Comparison of ENCODE assay signal across 1 cellular context in the genomic region with DNA sequence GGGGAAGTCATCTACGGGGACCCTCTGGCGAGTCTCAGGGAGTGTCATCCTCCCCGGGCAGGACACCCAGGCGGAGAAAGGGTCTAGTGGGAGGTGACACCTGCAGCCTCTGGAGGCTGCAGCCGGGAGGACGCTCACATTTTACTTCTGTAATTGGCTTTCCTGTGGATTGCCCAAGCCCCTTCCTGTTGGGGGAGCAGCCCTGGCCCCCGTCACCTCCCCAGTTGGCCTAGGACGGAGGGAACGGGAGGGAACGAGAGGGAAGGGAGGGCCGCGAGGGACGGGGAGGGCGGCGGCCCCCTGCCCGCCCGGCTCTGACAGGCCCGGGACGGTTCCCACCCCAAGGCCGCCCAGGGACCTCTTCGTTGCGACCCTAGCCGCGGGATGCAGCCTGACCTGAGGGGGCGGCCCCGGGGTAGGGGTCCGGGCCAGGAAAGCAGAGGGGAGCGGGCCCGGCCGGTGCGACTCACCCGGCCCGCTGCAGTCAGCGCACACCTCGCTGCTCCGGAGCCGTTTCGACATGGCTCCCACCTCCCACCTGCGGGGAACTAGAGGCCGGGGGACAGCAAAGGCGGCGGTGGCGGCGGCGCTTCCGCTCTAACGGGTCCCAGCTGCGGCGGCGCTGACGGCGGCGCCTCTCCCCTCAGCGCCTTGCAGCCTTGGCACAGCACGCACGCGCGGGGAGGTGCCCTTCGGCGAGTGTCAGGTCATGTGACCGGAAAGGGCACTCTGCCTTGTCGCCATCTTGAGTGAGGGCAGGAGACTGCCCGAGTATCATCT.
TF ChIP-seq lines count a peak whose summit lies in the region.

GIT2 (minus strand) TSS at position 666 of the 780 bp plus-strand sequence; CDS start at position 522, 144 bp downstream.

TF ChIP-seq in HEK293, 187 proteins besides CTCF, POLR2A, EP300 and RAD21 (continued from another document):
- TF ChIP-seq, protein P1, sequence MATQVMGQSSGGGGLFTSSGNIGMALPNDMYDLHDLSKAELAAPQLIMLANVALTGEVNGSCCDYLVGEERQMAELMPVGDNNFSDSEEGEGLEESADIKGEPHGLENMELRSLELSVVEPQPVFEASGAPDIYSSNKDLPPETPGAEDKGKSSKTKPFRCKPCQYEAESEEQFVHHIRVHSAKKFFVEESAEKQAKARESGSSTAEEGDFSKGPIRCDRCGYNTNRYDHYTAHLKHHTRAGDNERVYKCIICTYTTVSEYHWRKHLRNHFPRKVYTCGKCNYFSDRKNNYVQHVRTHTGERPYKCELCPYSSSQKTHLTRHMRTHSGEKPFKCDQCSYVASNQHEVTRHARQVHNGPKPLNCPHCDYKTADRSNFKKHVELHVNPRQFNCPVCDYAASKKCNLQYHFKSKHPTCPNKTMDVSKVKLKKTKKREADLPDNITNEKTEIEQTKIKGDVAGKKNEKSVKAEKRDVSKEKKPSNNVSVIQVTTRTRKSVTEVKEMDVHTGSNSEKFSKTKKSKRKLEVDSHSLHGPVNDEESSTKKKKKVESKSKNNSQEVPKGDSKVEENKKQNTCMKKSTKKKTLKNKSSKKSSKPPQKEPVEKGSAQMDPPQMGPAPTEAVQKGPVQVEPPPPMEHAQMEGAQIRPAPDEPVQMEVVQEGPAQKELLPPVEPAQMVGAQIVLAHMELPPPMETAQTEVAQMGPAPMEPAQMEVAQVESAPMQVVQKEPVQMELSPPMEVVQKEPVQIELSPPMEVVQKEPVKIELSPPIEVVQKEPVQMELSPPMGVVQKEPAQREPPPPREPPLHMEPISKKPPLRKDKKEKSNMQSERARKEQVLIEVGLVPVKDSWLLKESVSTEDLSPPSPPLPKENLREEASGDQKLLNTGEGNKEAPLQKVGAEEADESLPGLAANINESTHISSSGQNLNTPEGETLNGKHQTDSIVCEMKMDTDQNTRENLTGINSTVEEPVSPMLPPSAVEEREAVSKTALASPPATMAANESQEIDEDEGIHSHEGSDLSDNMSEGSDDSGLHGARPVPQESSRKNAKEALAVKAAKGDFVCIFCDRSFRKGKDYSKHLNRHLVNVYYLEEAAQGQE (tag by site-specific recombination; IDR thresholded peaks at IDR 0.05), result peak; percentile 57
- TF ChIP-seq, protein P2, sequence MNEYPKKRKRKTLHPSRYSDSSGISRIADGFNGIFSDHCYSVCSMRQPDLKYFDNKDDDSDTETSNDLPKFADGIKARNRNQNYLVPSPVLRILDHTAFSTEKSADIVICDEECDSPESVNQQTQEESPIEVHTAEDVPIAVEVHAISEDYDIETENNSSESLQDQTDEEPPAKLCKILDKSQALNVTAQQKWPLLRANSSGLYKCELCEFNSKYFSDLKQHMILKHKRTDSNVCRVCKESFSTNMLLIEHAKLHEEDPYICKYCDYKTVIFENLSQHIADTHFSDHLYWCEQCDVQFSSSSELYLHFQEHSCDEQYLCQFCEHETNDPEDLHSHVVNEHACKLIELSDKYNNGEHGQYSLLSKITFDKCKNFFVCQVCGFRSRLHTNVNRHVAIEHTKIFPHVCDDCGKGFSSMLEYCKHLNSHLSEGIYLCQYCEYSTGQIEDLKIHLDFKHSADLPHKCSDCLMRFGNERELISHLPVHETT (tag by site-specific recombination; IDR thresholded peaks at IDR 0.05), result no peak
- TF ChIP-seq ZNF558 (tag by site-specific recombination; IDR thresholded peaks at IDR 0.05) (no peak), ZNF16 (tag by site-specific recombination; IDR thresholded peaks at IDR 0.05; ENCODE audit: low read depth) (0 out of 2 replicates have a peak, but pooled peaks have one; percentile 17), GLIS2 (tag by site-specific recombination; IDR thresholded peaks at IDR 0.05) (peak; percentile 87), EGR2 (tag by site-specific recombination; IDR thresholded peaks at IDR 0.05; ENCODE audit: low read depth) (peak; percentile 64), ZFHX2 (tag by site-specific recombination; conservative IDR thresholded peaks at IDR 0.05) (peak; percentile 63), ZNF248 (tag by site-specific recombination; IDR thresholded peaks at IDR 0.05) (no peak), OVOL3 (tag by site-specific recombination; IDR thresholded peaks at IDR 0.05) (peak; percentile 79; the same call in 1 of the 2 replicates), ZBTB20 (tag by site-specific recombination; IDR thresholded peaks at IDR 0.05) (peak; percentile 76; the same call in 1 of the 2 replicates), ZFP37 (tag by site-specific recombination; IDR thresholded peaks at IDR 0.05) (0 out of 2 replicates have a peak, but pooled peaks have one; percentile 32), ZNF433 (tag by site-specific recombination; IDR thresholded peaks at IDR 0.05; ENCODE audit: low read depth) (no peak), ZNF148 (tag by site-specific recombination; IDR thresholded peaks at IDR 0.05; ENCODE audit: borderline replicate concordance) (no peak), REPIN1 (tag by site-specific recombination; IDR thresholded peaks at IDR 0.05; ENCODE audit: low read depth) (peak; percentile 74; the same call in 1 of the 2 replicates), GLI2 (tag by site-specific recombination; IDR thresholded peaks at IDR 0.05; ENCODE audit: borderline replicate concordance, low read depth) (no peak), SP3 (tag by site-specific recombination; IDR thresholded peaks at IDR 0.05) (peak; percentile 63), FEZF1 (tag by site-specific recombination; IDR thresholded peaks at IDR 0.05) (no peak), ZNF501 (tag by site-specific recombination; IDR thresholded peaks at IDR 0.05) (0 out of 2 replicates have a peak, but pooled peaks have one; percentile 72), ZIC2 (tag by site-specific recombination; IDR thresholded peaks at IDR 0.05) (peak; percentile 53), ZNF211 (tag by site-specific recombination; IDR thresholded peaks at IDR 0.05; ENCODE audit: low read depth) (no peak), ZNF785 (tag by site-specific recombination; IDR thresholded peaks at IDR 0.05) (0 out of 2 replicates have a peak, but pooled peaks have one; percentile 21), WT1 (tag by site-specific recombination; IDR thresholded peaks at IDR 0.05) (peak; percentile 33; the same call in 1 of the 2 replicates), GLIS1 (tag by site-specific recombination; IDR thresholded peaks at IDR 0.05) (0 out of 2 replicates have a peak, but pooled peaks have one; percentile 11)
- TF ChIP-seq, protein P3, sequence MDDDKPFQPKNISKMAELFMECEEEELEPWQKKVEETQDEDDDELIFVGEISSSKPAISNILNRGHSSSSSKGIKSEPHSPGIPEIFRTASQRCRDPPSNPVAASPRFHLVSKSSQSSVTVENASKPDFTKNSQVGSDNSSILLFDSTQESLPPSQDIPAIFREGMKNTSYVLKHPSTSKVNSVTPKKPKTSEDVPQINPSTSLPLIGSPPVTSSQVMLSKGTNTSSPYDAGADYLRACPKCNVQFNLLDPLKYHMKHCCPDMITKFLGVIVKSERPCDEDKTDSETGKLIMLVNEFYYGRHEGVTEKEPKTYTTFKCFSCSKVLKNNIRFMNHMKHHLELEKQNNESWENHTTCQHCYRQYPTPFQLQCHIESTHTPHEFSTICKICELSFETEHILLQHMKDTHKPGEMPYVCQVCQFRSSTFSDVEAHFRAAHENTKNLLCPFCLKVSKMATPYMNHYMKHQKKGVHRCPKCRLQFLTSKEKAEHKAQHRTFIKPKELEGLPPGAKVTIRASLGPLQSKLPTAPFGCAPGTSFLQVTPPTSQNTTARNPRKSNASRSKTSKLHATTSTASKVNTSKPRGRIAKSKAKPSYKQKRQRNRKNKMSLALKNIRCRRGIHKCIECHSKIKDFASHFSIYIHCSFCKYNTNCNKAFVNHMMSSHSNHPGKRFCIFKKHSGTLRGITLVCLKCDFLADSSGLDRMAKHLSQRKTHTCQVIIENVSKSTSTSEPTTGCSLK (tag by site-specific recombination; IDR thresholded peaks at IDR 0.05), result no peak
- TF ChIP-seq, protein P4, sequence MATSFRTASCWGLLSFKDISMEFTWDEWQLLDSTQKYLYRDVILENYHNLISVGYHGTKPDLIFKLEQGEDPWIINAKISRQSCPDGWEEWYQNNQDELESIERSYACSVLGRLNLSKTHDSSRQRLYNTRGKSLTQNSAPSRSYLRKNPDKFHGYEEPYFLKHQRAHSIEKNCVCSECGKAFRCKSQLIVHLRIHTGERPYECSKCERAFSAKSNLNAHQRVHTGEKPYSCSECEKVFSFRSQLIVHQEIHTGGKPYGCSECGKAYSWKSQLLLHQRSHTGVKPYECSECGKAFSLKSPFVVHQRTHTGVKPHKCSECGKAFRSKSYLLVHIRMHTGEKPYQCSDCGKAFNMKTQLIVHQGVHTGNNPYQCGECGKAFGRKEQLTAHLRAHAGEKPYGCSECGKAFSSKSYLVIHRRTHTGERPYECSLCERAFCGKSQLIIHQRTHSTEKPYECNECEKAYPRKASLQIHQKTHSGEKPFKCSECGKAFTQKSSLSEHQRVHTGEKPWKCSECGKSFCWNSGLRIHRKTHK (tag by site-specific recombination; IDR thresholded peaks at IDR 0.05), result no peak
- TF ChIP-seq, protein P5, sequence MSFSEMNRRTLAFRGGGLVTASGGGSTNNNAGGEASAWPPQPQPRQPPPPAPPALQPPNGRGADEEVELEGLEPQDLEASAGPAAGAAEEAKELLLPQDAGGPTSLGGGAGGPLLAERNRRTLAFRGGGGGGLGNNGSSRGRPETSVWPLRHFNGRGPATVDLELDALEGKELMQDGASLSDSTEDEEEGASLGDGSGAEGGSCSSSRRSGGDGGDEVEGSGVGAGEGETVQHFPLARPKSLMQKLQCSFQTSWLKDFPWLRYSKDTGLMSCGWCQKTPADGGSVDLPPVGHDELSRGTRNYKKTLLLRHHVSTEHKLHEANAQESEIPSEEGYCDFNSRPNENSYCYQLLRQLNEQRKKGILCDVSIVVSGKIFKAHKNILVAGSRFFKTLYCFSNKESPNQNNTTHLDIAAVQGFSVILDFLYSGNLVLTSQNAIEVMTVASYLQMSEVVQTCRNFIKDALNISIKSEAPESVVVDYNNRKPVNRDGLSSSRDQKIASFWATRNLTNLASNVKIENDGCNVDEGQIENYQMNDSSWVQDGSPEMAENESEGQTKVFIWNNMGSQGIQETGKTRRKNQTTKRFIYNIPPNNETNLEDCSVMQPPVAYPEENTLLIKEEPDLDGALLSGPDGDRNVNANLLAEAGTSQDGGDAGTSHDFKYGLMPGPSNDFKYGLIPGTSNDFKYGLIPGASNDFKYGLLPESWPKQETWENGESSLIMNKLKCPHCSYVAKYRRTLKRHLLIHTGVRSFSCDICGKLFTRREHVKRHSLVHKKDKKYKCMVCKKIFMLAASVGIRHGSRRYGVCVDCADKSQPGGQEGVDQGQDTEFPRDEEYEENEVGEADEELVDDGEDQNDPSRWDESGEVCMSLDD (tag by site-specific recombination; IDR thresholded peaks at IDR 0.05), result 0 out of 2 replicates have a peak, but pooled peaks have one; percentile 44
